In the genomic region with DNA sequence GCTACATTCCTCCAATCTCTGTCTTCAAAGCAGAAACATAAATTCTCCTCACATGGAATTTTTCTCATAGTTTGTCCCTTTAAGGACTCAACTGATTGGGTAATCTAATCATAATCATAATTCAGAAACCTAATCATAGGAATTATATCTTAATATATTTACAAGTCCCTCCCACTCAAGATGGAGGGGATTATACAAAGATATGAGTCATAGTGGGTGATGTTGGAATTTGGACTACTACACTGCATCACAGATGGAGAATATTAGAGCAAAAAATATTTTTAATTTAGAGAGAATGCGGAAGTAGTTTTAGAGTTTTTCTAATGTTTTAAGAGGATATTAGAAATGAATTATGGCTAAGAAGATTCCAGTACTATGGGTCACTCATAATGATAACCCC, we compare ENCODE assay signal across 15 cellular contexts.
DNase-seq lines count a peak whose midpoint lies in the region; TF ChIP-seq lines count a peak whose summit lies in the region.
"Had no signal": no experiment of that assay in that cellular context is flagged by ENCODE, and none has a peak within 500 bp of the region (broad histone marks: within the 10 kb centered on the region; RNA-seq: fewer than 3 reads in every experiment).

No MANE protein-coding gene starts in this region.

- H3K27ac Mint-ChIP-seq in mesothelial cell of epicardium: peak overlapping the region; percentile 91
- H3K27ac Mint-ChIP-seq: CD8-positive, alpha-beta memory T cell; H9 had no signal

- no peaks in the 10 kb centered on the region for H3K4me1 ChIP-seq in adipocyte (ENCODE audit: control insufficient read depth, insufficient read depth, low read length)
- H3K4me1 ChIP-seq: BLaER1 had no signal

- no peaks in the 10 kb centered on the region for H3K27me3 ChIP-seq in adipocyte (replicated peaks; ENCODE audit: control insufficient read depth, insufficient read depth, low read length)
- H3K27me3 ChIP-seq: BLaER1 had no signal

- H3K9ac ChIP-seq in adipocyte (ENCODE audit: low read length): no peak overlapping the region
- H3K9ac ChIP-seq: BLaER1 had no signal

- H3K4me1 Mint-ChIP-seq in mesothelial cell of epicardium: peaks cover 17% of the 10 kb centered on the region
- H3K4me1 Mint-ChIP-seq: CD8-positive, alpha-beta memory T cell; H9; IgD-negative memory B cell had no signal

- H3K4me3 Mint-ChIP-seq in mesothelial cell of epicardium: no peak overlapping the region
- H3K4me3 Mint-ChIP-seq: CD8-positive, alpha-beta memory T cell; H9; IgD-negative memory B cell had no signal

- no peak overlapping the region for H3K4me3 ChIP-seq in adipocyte (ENCODE audit: low read length)
- H3K4me3 ChIP-seq: BLaER1 had no signal

- TF ChIP-seq CTCF in 22Rv1 (IDR thresholded peaks at IDR 0.05) (no peak), mesothelial cell of epicardium (IDR thresholded peaks at IDR 0.05; ENCODE audit: unreplicated experiment) (no peak)

- peaks cover 6% of the 10 kb centered on the region for H3K9me3 ChIP-seq in adipocyte (ENCODE audit: control insufficient read depth, low read length)

- H3K36me3 ChIP-seq in adipocyte (ENCODE audit: control insufficient read depth, insufficient read depth, low read length, severe bottlenecking): no peaks in the 10 kb centered on the region
- H3K36me3 ChIP-seq: BLaER1 had no signal

- H3K27ac ChIP-seq in 22Rv1: peak overlapping the region; percentile 58
- H3K27ac ChIP-seq: BLaER1 had no signal

- DNase-seq in EH (ENCODE audit: low read depth) (peak; percentile 35), adipocyte (ENCODE audit: low read depth) (peak; percentile 19), mesothelial cell of epicardium (ENCODE audit: low spot score in 2 of 2, unreplicated experiment in 2 of 2) (no peak), islet precursor cell (no peak), activated gamma-delta T cell (lab: John Stamatoyannopoulos, UW) (no peak), kidney tubule cell (ENCODE audit: low spot score) (no peak)
- no peak for DNase-seq in NK-92 treated with Interleukin-12 subunit alpha and Interleukin-12 subunit beta, amount 100 ng/mL, for 24 hours (lab: John Stamatoyannopoulos, UW)
- DNase-seq: 8988T; CD8-positive, alpha-beta memory T cell; GOT3; H9; KG1 had no signal

- H3K27me3 Mint-ChIP-seq in mesothelial cell of epicardium (ENCODE audit: low read depth): peaks cover 5% of the 10 kb centered on the region
- H3K27me3 Mint-ChIP-seq: CD8-positive, alpha-beta memory T cell; IgD-negative memory B cell had no signal

- H3K36me3 Mint-ChIP-seq in mesothelial cell of epicardium: no peaks in the 10 kb centered on the region
- H3K36me3 Mint-ChIP-seq: CD8-positive, alpha-beta memory T cell; IgD-negative memory B cell had no signal

- H3K9me3 Mint-ChIP-seq in mesothelial cell of epicardium: peaks cover 22% of the 10 kb centered on the region
- H3K9me3 Mint-ChIP-seq: H9 had no signal

Comparison
In these comparisons a context has a peak if more than half of its experiments do, and no peak if none do; other contexts are left out.
1. DNase-seq: peak in EH (single experiment) and adipocyte (single experiment); none in mesothelial cell of epicardium (0 of 2), islet precursor cell (single experiment), NK-92 treated with Interleukin-12 subunit alpha and Interleukin-12 subunit beta, amount 100 ng/mL, for 24 hours (single experiment), activated gamma-delta T cell (single experiment) and kidney tubule cell (single experiment).